Comparison of ENCODE assay signal across 8 cellular contexts in the genomic region with DNA sequence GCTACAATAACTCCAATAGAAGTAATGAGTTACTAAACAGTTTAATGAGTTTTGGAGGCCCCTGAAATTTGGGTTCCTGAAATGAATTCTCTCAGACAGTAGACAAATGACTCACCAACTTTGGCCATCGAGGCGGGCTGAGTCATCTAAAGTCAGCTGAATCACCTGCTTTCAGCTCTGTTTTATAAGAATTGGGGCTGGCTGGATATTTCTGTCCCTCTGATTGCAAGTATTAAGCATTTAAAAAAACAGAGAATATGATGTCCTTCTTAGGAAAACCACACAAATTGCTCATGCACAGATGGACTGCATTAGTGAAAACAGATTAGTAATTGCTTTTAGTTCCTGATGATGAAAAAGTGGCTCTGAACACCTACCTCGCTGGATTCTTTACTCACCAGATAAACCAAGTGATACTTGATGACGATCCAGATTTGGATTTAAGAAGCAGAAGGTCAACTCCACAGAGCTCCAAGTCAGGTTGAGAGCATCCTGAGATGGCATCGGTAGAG. TPM values are rescaled to one million over a fixed set of nuclear protein-coding genes. Genes with fewer than 3 reads are reported as not detected.
DNase-seq lines count a peak whose midpoint lies in the region; ATAC-seq and TF ChIP-seq lines count a peak whose summit lies in the region.

No MANE protein-coding gene starts in this region.

- intact Hi-C loops in left cardiac atrium (cut with DNase I): loop anchor here in 1 of 2 donors (10.0 kb wide), 2 partner anchors 132 to 168 kb away; partner anchors contain the start of gene RTKN2

- H2AFZ ChIP-seq in Karpas-422 (ENCODE audit: low read length): no peak overlapping the region

- H3K4me3 Mint-ChIP-seq in endothelial cell (ENCODE audit: unreplicated experiment): no peak overlapping the region

- no peaks in the 10 kb centered on the region for H3K27me3 Mint-ChIP-seq in endothelial cell (ENCODE audit: unreplicated experiment)

- no peaks in the 10 kb centered on the region for H3K9me2 ChIP-seq in Karpas-422 (replicated peaks; ENCODE audit: insufficient read depth, low read length)

- H3K27me3 ChIP-seq in Karpas-422 (ENCODE audit: low read length): no peaks in the 10 kb centered on the region

- no peak overlapping the region for H3K27ac Mint-ChIP-seq in endothelial cell (ENCODE audit: unreplicated experiment)

- no peak overlapping the region for H3K9ac ChIP-seq in Karpas-422 (ENCODE audit: low read length)

- no peak for TF ChIP-seq CTCF in endothelial cell (IDR thresholded peaks at IDR 0.05; ENCODE audit: unreplicated experiment)

- H3K9me3 ChIP-seq in Karpas-422 (ENCODE audit: low read length): no peaks in the 10 kb centered on the region

- ATAC-seq in GM21737 (IDR thresholded peaks at IDR 0.05; ENCODE audit: unreplicated experiment) (peak; percentile 83), left cardiac atrium (peak in 1 of 2 donors; percentile 89)

- no peaks in the 10 kb centered on the region for H3K9me3 Mint-ChIP-seq in endothelial cell (ENCODE audit: unreplicated experiment)

- H3K27ac ChIP-seq in Karpas-422 (ENCODE audit: low read length): no peak overlapping the region

- H3K36me3 Mint-ChIP-seq in endothelial cell (ENCODE audit: low read depth, unreplicated experiment): no peaks in the 10 kb centered on the region

- no peaks in the 10 kb centered on the region for H4K20me1 ChIP-seq in Karpas-422 (ENCODE audit: insufficient read depth, low read depth, low read length)

- H3K4me2 ChIP-seq in Karpas-422 (ENCODE audit: low read depth, low read length, poor library complexity, severe bottlenecking): no peak overlapping the region

- no peaks in the 10 kb centered on the region for H3K4me1 Mint-ChIP-seq in endothelial cell (ENCODE audit: unreplicated experiment)

- DNase-seq in EL (peak; percentile 96), Karpas-422 (peak; percentile 34), left cardiac atrium (peak; percentile 60), endothelial cell (ENCODE audit: low spot score) (no peak), SK-N-DZ (ENCODE audit: low spot score) (no peak)
- peak; percentile 5 to 32 for DNase-seq in activated T-helper 1 cell treated with anti-CD3 and anti-CD28 coated beads, Interleukin-2, amount 50 U/mL, for 16 hours (ENCODE audit: low read depth in 1 of 2, low spot score in 1 of 2)
- DNase-seq in stimulated activated CD4-positive, alpha-beta T cell treated with anti-CD3 and anti-CD28 coated beads, TNF-alpha, amount 100 ng/mL, for 24 hours (ENCODE audit: low read depth in 3 of 3): peak; percentile 48 to 66 (median 62)

- no peak overlapping the region for H3K4me3 ChIP-seq in Karpas-422 (ENCODE audit: low read length)

- H3K4me1 ChIP-seq in Karpas-422 (ENCODE audit: low read length): no peaks in the 10 kb centered on the region

- no peaks in the 10 kb centered on the region for H3K79me2 ChIP-seq in Karpas-422 (ENCODE audit: low read length)

- H3K36me3 ChIP-seq in Karpas-422 (ENCODE audit: insufficient read depth, low read length): no peaks in the 10 kb centered on the region

RNA-seq across cellular contexts. Expression of gene ZNF365, which starts 59.1 kb away (rescaled TPM):
- total RNA-seq in Karpas-422 (2014; rRNA removed; shearing (Covaris generic); ENCODE audit: low replicate concordance): not detected in 2 replicates
- total RNA-seq in left cardiac atrium (1 to 10 TPM; 1.8 to 3.7 TPM), endothelial cell (ENCODE audit: unreplicated experiment) (not detected)
- 1.4 and 1.9 TPM in 2 replicates for polyA plus RNA-seq in SK-N-DZ (2014; cell fraction: cytosol; rRNA removed)
- 1.1 and 1.4 TPM in 2 replicates for polyA plus RNA-seq in SK-N-DZ (2014; cell fraction: nucleus; rRNA removed)

Comparison
In these comparisons a context has a peak if more than half of its experiments do, and no peak if none do; other contexts are left out.
1. DNase-seq: peak in EL (single experiment), Karpas-422 (single experiment), activated T-helper 1 cell treated with anti-CD3 and anti-CD28 coated beads, Interleukin-2, amount 50 U/mL, for 16 hours (2 of 2), left cardiac atrium (single experiment) and stimulated activated CD4-positive, alpha-beta T cell treated with anti-CD3 and anti-CD28 coated beads, TNF-alpha, amount 100 ng/mL, for 24 hours (3 of 3); none in endothelial cell (single experiment) and SK-N-DZ (single experiment).